ENCODE assay signal across 18 cellular contexts in the genomic region with DNA sequence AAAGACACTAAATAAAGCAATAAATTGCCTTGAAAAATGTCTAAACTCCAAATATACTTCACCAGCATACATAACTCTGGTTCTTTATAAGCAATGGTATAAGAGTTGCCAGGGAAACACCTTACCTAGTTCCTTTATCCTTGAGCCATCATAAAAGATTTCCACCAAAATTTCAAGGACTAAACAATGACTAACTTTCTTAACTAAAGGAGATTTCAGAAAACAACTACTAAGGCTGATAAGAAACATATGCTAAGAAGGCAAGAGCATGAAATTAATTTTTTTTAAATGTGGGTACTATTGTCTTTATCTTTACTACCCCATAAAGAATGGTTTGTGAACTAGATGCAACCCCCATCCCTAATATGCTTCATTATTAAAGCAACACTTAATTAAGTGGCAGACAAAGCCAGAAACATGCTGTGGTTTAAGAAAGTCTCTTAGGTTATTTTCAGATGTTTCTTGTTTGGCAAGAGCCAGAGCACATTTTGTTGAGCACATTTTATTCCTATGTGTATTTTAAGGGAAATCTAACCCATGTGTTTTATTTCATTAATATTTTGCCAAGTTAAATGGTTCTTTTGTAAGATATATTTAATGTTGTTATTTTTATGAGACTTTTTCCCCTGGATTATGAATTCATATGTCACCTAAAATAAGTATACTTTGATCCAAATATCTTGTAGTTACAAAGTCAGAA. TPM values are rescaled to one million over a fixed set of nuclear protein-coding genes. Genes with fewer than 3 reads are reported as not detected.
"Had no signal": no experiment of that assay in that cellular context is flagged by ENCODE, and none has a peak within 500 bp of the region (broad histone marks: within the 10 kb centered on the region; RNA-seq: fewer than 3 reads in every experiment).

No MANE protein-coding gene starts in this region.

- ATAC-seq: activated T-cell treated with anti-CD3 and anti-CD28 coated beads, Interleukin-2, amount 50 U/mL, for 72 hours; left lobe of liver; stimulated activated naive CD8-positive, alpha-beta T cell treated with anti-CD3 and anti-CD28 coated beads, Interleukin-15, amount 100 ng/mL, for 72 hours had no signal

- DNase-seq: activated CD4-positive, alpha-beta memory T cell treated with anti-CD3 and anti-CD28 coated beads, Interleukin-2, amount 10 ng/mL, durations not matched to agents 7 days and 5 days; activated CD4-positive, alpha-beta T cell treated with anti-CD3 and anti-CD28 coated beads for 1 hour; activated gamma-delta T cell treated with Interleukin-2 at 50 U/mL for 16 hours; activated naive CD8-positive, alpha-beta T cell treated with anti-CD3 and anti-CD28 coated beads for 36 hours; activated T-cell treated with anti-CD3 and anti-CD28 coated beads, Interleukin-2, amount 50 U/mL, for 72 hours; colonic mucosa; effector CD8-positive, alpha-beta T cell; head of caudate nucleus; islet precursor cell; stimulated activated CD4-positive, alpha-beta T cell treated with anti-CD3 and anti-CD28 coated beads, Interleukin-4, amount 100 ng/mL, for 4 hours; stimulated activated naive CD8-positive, alpha-beta T cell treated with anti-CD3 and anti-CD28 coated beads, Interleukin-15, amount 100 ng/mL, for 72 hours; T1000 had no signal

- H3K9me3 ChIP-seq: colonic mucosa, uterus had no signal

- H3K4me1 ChIP-seq: colonic mucosa, neural progenitor cell, parathyroid adenoma, uterus had no signal

- H3K27me3 ChIP-seq: cardiac muscle cell, colonic mucosa, neural progenitor cell, uterus had no signal

- H3K27ac ChIP-seq: cardiac muscle cell, colonic mucosa, neural progenitor cell, parathyroid adenoma had no signal

- H3K36me3 ChIP-seq: cardiac muscle cell, colonic mucosa, neural progenitor cell, uterus had no signal

- H3K4me3 ChIP-seq: cardiac muscle cell, colonic mucosa, neural progenitor cell, skin epidermis, uterus had no signal

- H3K9ac ChIP-seq: neural progenitor cell, parathyroid adenoma had no signal

RNA-seq across cellular contexts. Expression of gene VEPH1, which starts 17.4 kb away (rescaled TPM):
- total RNA-seq: activated CD4-positive, alpha-beta memory T cell treated with anti-CD3 and anti-CD28 coated beads, Interleukin-2, amount 10 ng/mL, durations not matched to agents 7 days and 5 days; activated naive CD8-positive, alpha-beta T cell treated with anti-CD3 and anti-CD28 coated beads for 36 hours; activated T-cell treated with anti-CD3 and anti-CD28 coated beads, Interleukin-2, amount 50 U/mL, for 72 hours had no signal
